In the genomic region with DNA sequence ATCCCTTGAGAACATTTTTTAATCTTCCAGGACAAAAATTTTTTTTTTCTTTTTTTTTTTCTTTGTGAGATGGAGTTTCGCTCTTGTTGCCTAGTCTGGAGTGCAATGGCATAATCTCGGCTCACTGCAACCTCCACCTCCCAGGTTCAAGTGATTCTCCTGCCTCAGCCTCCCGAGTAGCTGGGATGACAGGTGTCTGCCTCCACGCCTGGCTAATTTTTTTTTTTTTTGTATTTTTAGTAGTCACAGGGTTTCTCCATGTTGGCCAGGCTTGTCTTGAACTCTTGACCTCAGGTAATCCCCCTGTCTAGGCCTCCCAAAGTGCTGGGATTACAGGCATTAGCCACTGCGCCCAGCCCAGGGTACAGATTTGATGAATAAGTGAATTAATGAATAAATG, we compare ENCODE assay signal across 1 cellular context. TPM values are rescaled to one million over a fixed set of nuclear protein-coding genes. Genes with fewer than 3 reads are reported as not detected.
"Had no signal": no experiment of that assay in that cellular context is flagged by ENCODE, and none has a peak within 500 bp of the region (broad histone marks: within the 10 kb centered on the region; RNA-seq: fewer than 3 reads in every experiment).

No MANE protein-coding gene starts in this region.

RNA-seq across cellular contexts. Expression of a gene that starts 22.5 kb away (rescaled TPM):
- total RNA-seq: G401 had no signal
